ENCODE assay signal across 17 cellular contexts in genomic region chrX:68705986-68706385, GRCh38. TPM values are rescaled to one million over a fixed set of nuclear protein-coding genes. Genes with fewer than 3 reads are reported as not detected.
DNase-seq lines count a peak whose midpoint lies in the region; ATAC-seq and TF ChIP-seq lines count a peak whose summit lies in the region.
"Had no signal": no experiment of that assay in that cellular context is flagged by ENCODE, and none has a peak within 500 bp of the region (broad histone marks: within the 10 kb centered on the region; RNA-seq: fewer than 3 reads in every experiment).

No MANE protein-coding gene starts in this region.

- H3K4me1 ChIP-seq in gastrocnemius medialis, result peaks cover 33 to 48% of the 10 kb centered on the region in 2 donors
- H3K4me1 ChIP-seq in spleen, result peaks cover 0 to 30% (median 0%) of the 10 kb centered on the region in 6 donors

- no peak for TF ChIP-seq POLR2A in gastrocnemius medialis (IDR thresholded peaks at IDR 0.05)
- TF ChIP-seq POLR2A in spleen (IDR thresholded peaks at IDR 0.05), result no peak

- H3K4me3 ChIP-seq in gastrocnemius medialis (no peak overlapping the region), spleen (no peak overlapping the region)
- H3K4me3 ChIP-seq: GM23248 had no signal

- H3K9me3 ChIP-seq in gastrocnemius medialis (no peaks in the 10 kb centered on the region), spleen (no peaks in the 10 kb centered on the region)

- TF ChIP-seq CTCF in gastrocnemius medialis (IDR thresholded peaks at IDR 0.05 in 4 of 5, conservative IDR thresholded peaks at IDR 0.05 in 1 of 5) (no peak), spleen (IDR thresholded peaks at IDR 0.05 in 8 of 11, conservative IDR thresholded peaks at IDR 0.05 in 3 of 11) (no peak)

- H3K27me3 ChIP-seq in gastrocnemius medialis, result no peaks in the 10 kb centered on the region
- H3K27me3 ChIP-seq in spleen (replicated peaks in 1 of 7), result peaks cover 0 to 10% (median 0%) of the 10 kb centered on the region in 7 donors

- H3K27ac ChIP-seq in gastrocnemius medialis (peak overlapping the region; percentile 36 to 62 (median 39)), spleen (no peak overlapping the region)
- H3K27ac ChIP-seq: GM23248 had no signal

- ATAC-seq in left ventricle myocardium superior (peak; percentile 36), Right ventricle myocardium superior (ENCODE audit: poor library complexity) (no peak), gastrocnemius medialis (peak; percentile 12 to 77), GM19023 (IDR thresholded peaks at IDR 0.05; ENCODE audit: unreplicated experiment) (no peak)

- in situ Hi-C loops in gastrocnemius medialis (cut with MboI; ENCODE audit: low sequenced_read_pairs in 4 of 4), result loop anchor here (25.0 kb wide), 3 partner anchors 94 to 519 kb away; no protein-coding TSS in a partner anchor

- no peak for DNase-seq in left ventricle myocardium superior
- DNase-seq in Right ventricle myocardium superior, result no peak
- DNase-seq in myocyte (ENCODE audit: low read depth), result peak; percentile 29
- DNase-seq in gastrocnemius medialis, result peak in 1 of 2 donors; percentile 65
- DNase-seq in spleen, result peak; percentile 66
- DNase-seq in NCI-H2029 treated with DMSO at 0.1 percent for 48 hours (lab: John Stamatoyannopoulos, UW), result no peak
- no peak for DNase-seq in stimulated activated CD4-positive, alpha-beta T cell treated with anti-CD3 and anti-CD28 coated beads, Interleukin-12 subunit alpha, Interleukin-12 subunit beta, amount 100 ng/mL, for 4 hours
- DNase-seq: C1 segment of cervical spinal cord; Calu3; CD4-positive, alpha-beta memory T cell; COR-L47; DMS53; DMS79 treated with DMSO at 0.1 percent for 48 hours; GM23248; H7; HCEC 1CT had no signal

- 78 to 92% (median 83%) methylated on average over 5 of the region's 5 CpGs; no CpG with 5 or more reads in 1 of the 5 donors for WGBS in spleen, 5 donors

- intact Hi-C loops in left ventricle myocardium superior (cut with micrococcal nuclease), result no loop called here
- intact Hi-C loops in Right ventricle myocardium superior (cut with DNase I), result loop anchor here (10.0 kb wide), 1 partner anchor 61 kb away; the partner anchor contains the start of gene STARD8
- intact Hi-C loops in gastrocnemius medialis (cut with DNase I; ENCODE audit: low total_unique reads), result no loop called here
- intact Hi-C loops in spleen (cut with DNase I; ENCODE audit: low total_unique reads), result no loop called here

- H3K36me3 ChIP-seq in gastrocnemius medialis, result no peaks in the 10 kb centered on the region
- H3K36me3 ChIP-seq in spleen, result no peaks in the 10 kb centered on the region

RNA-seq across cellular contexts. Expression of gene STARD8, which starts 58.5 kb away (rescaled TPM):
- 10.5 TPM for total RNA-seq in left ventricle myocardium superior
- 10.5 TPM for total RNA-seq in Right ventricle myocardium superior
- 3.3 and 3.4 TPM in 2 replicates for total RNA-seq in myocyte
- 1.1 TPM for polyA plus RNA-seq in myocyte (2012)
- 1 to 10 TPM; 6.6 to 9.4 (median 9.1) TPM for total RNA-seq in gastrocnemius medialis
- 10 to 100 TPM; 16.5 to 35.2 (median 26.8) TPM for total RNA-seq in spleen
- 1 to 10 TPM; 1.9 to 5.6 (median 2.1) TPM for polyA plus RNA-seq in spleen

Comparison
In these comparisons a context has a peak if more than half of its experiments do, and no peak if none do; other contexts are left out.
1. ATAC-seq: peak in left ventricle myocardium superior (single experiment) and gastrocnemius medialis (2 of 2); none in Right ventricle myocardium superior (single experiment) and GM19023 (single experiment).
2. DNase-seq: peak in myocyte (single experiment) and spleen (single experiment); none in left ventricle myocardium superior (single experiment), Right ventricle myocardium superior (single experiment), NCI-H2029 treated with DMSO at 0.1 percent for 48 hours (single experiment) and stimulated activated CD4-positive, alpha-beta T cell treated with anti-CD3 and anti-CD28 coated beads, Interleukin-12 subunit alpha, Interleukin-12 subunit beta, amount 100 ng/mL, for 4 hours (single experiment).
3. H3K27ac ChIP-seq: peak in gastrocnemius medialis (4 of 4); none in spleen (0 of 8).